11 cellular contexts compared by ENCODE assay signal in the genomic region with DNA sequence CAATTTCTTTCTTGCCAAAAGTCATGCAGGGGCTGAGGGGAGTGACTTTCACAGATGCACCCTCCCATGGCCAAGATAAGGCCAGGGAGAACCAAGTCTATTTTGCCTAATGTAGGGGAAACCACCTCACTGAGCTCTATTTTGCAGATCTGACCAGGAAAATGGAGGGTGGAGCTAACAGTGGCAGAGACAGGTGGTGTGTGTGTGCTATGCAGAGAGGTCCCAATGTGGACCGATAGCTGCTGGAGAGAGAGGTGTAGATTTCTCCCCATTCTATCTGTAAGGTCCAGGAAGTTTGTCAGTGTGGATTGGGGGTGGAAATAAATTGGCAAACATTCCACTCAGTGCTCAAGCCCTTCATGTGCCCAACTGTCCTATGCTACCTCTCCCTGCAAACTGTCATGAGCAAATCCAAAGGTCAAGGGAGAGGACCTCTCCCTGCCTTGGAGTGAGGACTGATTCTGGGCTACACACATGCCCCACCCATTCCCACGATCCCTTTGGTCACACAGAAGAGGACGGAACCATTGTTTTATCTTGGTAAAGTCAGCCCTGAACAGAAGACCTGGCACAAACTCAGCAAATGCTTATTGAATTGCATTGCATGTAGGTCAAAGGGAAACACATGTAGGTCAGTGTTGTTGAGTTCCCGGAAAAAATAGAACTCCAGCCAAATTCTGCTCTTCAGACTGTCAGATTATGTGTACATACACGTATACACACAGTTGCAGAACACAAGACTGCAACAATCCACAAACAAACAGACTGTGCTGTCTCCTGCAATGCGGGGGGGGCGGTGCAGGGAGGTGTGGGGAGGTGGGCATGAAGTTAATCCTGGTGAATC.
DNase-seq lines count a peak whose midpoint lies in the region; ATAC-seq, FAIRE-seq and TF ChIP-seq lines count a peak whose summit lies in the region.
"Had no signal": no experiment of that assay in that cellular context is flagged by ENCODE, and none has a peak within 500 bp of the region (broad histone marks: within the 10 kb centered on the region; RNA-seq: fewer than 3 reads in every experiment).

No MANE protein-coding gene starts in this region.

- H3K36me3 ChIP-seq in bronchial epithelial cell (ENCODE audit: control insufficient read depth, insufficient read depth, low read length) (no peaks in the 10 kb centered on the region), heart right ventricle (peaks cover 0 to 12% (median 0%) of the 10 kb centered on the region in 9 donors)

- H3K27me3 ChIP-seq in bronchial epithelial cell (ENCODE audit: control insufficient read depth, insufficient read depth, low read length) (no peaks in the 10 kb centered on the region), heart right ventricle (no peaks in the 10 kb centered on the region)

- no peaks in the 10 kb centered on the region for H3K9me3 ChIP-seq in heart right ventricle

- peak; percentile 70 for FAIRE-seq in bronchial epithelial cell (lab: Jason Lieb, UNC)

- WGBS in heart right ventricle, 2 donors: 19 to 23% methylated on average over 7 of the region's 7 CpGs

- intact Hi-C loops in heart right ventricle (cut with DNase I): no loop called here

- H3K4me1 ChIP-seq in heart right ventricle: peaks cover 8 to 68% (median 50%) of the 10 kb centered on the region in 9 donors

- in situ Hi-C loops in G401 (cut with HindIII; ENCODE audit: low sequenced_read_pairs): no loop called here

- peak overlapping the region in 6 of 10 donors; percentile 29 to 78 (median 52) for H3K27ac ChIP-seq in heart right ventricle

- ATAC-seq in heart right ventricle (peak; percentile 52 to 81 (median 74)), HG03108 (IDR thresholded peaks at IDR 0.05; ENCODE audit: unreplicated experiment) (no peak)

- TF ChIP-seq CTCF in bronchial epithelial cell (IDR thresholded peaks at IDR 0.05; ENCODE audit: insufficient read depth, low read length, severe bottlenecking): no peak
- TF ChIP-seq CTCF in heart right ventricle (IDR thresholded peaks at IDR 0.05): no peak

- DNase-seq in NCI-H2029 (lab: John Stamatoyannopoulos, UW) (peak; percentile 79), bronchial epithelial cell (ENCODE audit: low read depth) (no peak), heart right ventricle (peak in 1 of 2 donors; percentile 61), pulmonary artery endothelial cell (ENCODE audit: low read depth, low spot score) (peak; percentile 56), RKO (ENCODE audit: low spot score) (no peak), A172 (ENCODE audit: low spot score) (no peak), G401 (ENCODE audit: low spot score) (no peak)
- DNase-seq: EL, NCI-H446 treated with DMSO at 0.1 percent for 48 hours, occipital lobe had no signal

- H3K4me3 ChIP-seq in bronchial epithelial cell (ENCODE audit: low read depth, low read length): no peak overlapping the region
- no peak overlapping the region for H3K4me3 ChIP-seq in heart right ventricle

Comparison
In these comparisons a context has a peak if more than half of its experiments do, and no peak if none do; other contexts are left out.
1. DNase-seq: peak in NCI-H2029 (single experiment) and pulmonary artery endothelial cell (single experiment); none in bronchial epithelial cell (single experiment), RKO (single experiment), A172 (single experiment) and G401 (single experiment).